In genomic region chr14:100102156-100102785, GRCh38 we compare ENCODE assay signal across 10 cellular contexts. TPM values are rescaled to one million over a fixed set of nuclear protein-coding genes. Genes with fewer than 3 reads are reported as not detected.
DNase-seq lines count a peak whose midpoint lies in the region; ATAC-seq and TF ChIP-seq lines count a peak whose summit lies in the region.
"Had no signal": no experiment of that assay in that cellular context is flagged by ENCODE, and none has a peak within 500 bp of the region (broad histone marks: within the 10 kb centered on the region; RNA-seq: fewer than 3 reads in every experiment).

No MANE protein-coding gene starts in this region.

- intact Hi-C loops in aorta (cut with DNase I): no loop called here

- peak overlapping the region in 2 of 11 experiments; percentile 34 to 37; a peak in 2 of 22 replicates for H3K9ac ChIP-seq in BLaER1 treated with 17β-estradiol and CSF1 and Interleukin-3, amounts not matched to agents 10 nM and 100 nM
- no peak overlapping the region for H3K9ac ChIP-seq in adipocyte (ENCODE audit: low read length)

- 88 to 91% methylated on average over 8 of the region's 8 CpGs for WGBS in aorta, 2 donors

- POLR2A ChIA-PET in naive thymus-derived CD8-positive, alpha-beta T cell (lab: Charles Lee): interaction anchor here (1.3 to 59.1 kb wide), 2 partner anchors 11 to 28 kb away, joined by 6 to 2215 read pairs; partner anchors contain the start of gene EVL

- H3K4me2 ChIP-seq in BLaER1 treated with 17β-estradiol and CSF1 and Interleukin-3, amounts not matched to agents 10 nM and 100 nM: peak overlapping the region; percentile 58 to 83 (median 76)

- H3K36me3 Mint-ChIP-seq in naive thymus-derived CD8-positive, alpha-beta T cell: peaks cover 9 to 97% (median 32%) of the 10 kb centered on the region in 3 donors

- DNase-seq in ELF-1 (ENCODE audit: low read depth, low spot score) (peak; percentile 18), adipocyte (ENCODE audit: low read depth) (no peak), erythroblast (lab: John Stamatoyannopoulos, UW) (no peak), H4 (ENCODE audit: low spot score) (no peak), aorta (no peak)
- peak in 1 of 10 donors; percentile 50 for DNase-seq in naive thymus-derived CD8-positive, alpha-beta T cell
- DNase-seq: activated gamma-delta T cell treated with Interleukin-2 at 50 U/mL for 16 hours, NCI-H510A had no signal

- H3K4me1 ChIP-seq in BLaER1 treated with 17β-estradiol and CSF1 and Interleukin-3, amounts not matched to agents 10 nM and 100 nM: peaks cover 55 to 67% (median 63%) of the 10 kb centered on the region in 10 experiments
- H3K4me1 ChIP-seq in adipocyte (ENCODE audit: control insufficient read depth, insufficient read depth, low read length): peaks cover 35% of the 10 kb centered on the region
- H3K4me1 ChIP-seq in aorta (ENCODE audit: control insufficient read depth in 1 of 2, insufficient read depth in 2 of 2, low read length in 2 of 2): peaks cover 0 to 5% of the 10 kb centered on the region in 2 donors

- TF ChIP-seq POLR2A in erythroblast (IDR thresholded peaks at IDR 0.05; ENCODE audit: low read length): no peak

- no peak for ATAC-seq in naive thymus-derived CD8-positive, alpha-beta T cell
- no peak for ATAC-seq in GM21619 (IDR thresholded peaks at IDR 0.05; ENCODE audit: unreplicated experiment)
- no peak for ATAC-seq in aorta (ENCODE audit: low FRiP score)

- no peaks in the 10 kb centered on the region for H3K9me3 ChIP-seq in BLaER1 treated with 17β-estradiol and CSF1 and Interleukin-3, amounts not matched to agents 10 nM and 100 nM (replicated peaks in 1 of 11)
- H3K9me3 ChIP-seq in adipocyte (ENCODE audit: control insufficient read depth, low read length): no peaks in the 10 kb centered on the region
- H3K9me3 ChIP-seq in aorta (ENCODE audit: control insufficient read depth, low read length): no peaks in the 10 kb centered on the region

- no peaks in the 10 kb centered on the region for H3K27me3 ChIP-seq in BLaER1 treated with 17β-estradiol and CSF1 and Interleukin-3, amounts not matched to agents 10 nM and 100 nM
- H3K27me3 ChIP-seq in adipocyte (replicated peaks; ENCODE audit: control insufficient read depth, insufficient read depth, low read length) (no peaks in the 10 kb centered on the region), aorta (ENCODE audit: control insufficient read depth in 1 of 2, insufficient read depth in 2 of 2, low read length in 1 of 2) (no peaks in the 10 kb centered on the region)

- H3K4me3 ChIP-seq in BLaER1 treated with 17β-estradiol and CSF1 and Interleukin-3, amounts not matched to agents 10 nM and 100 nM: no peak overlapping the region
- H3K4me3 ChIP-seq in adipocyte (ENCODE audit: low read length): peak overlapping the region; percentile 38
- H3K4me3 ChIP-seq in aorta (ENCODE audit: low read length in 2 of 2): no peak overlapping the region

- peak overlapping the region; percentile 93 to 98 (median 96) for H3K27ac Mint-ChIP-seq in naive thymus-derived CD8-positive, alpha-beta T cell

- peaks cover 60 to 95% (median 95%) of the 10 kb centered on the region in 4 donors for H3K4me1 Mint-ChIP-seq in naive thymus-derived CD8-positive, alpha-beta T cell

- H3K4me3 Mint-ChIP-seq in naive thymus-derived CD8-positive, alpha-beta T cell: peak overlapping the region; percentile 12 to 83 (median 75)

- no peaks in the 10 kb centered on the region for H3K27me3 Mint-ChIP-seq in naive thymus-derived CD8-positive, alpha-beta T cell

- no peaks in the 10 kb centered on the region for H3K9me3 Mint-ChIP-seq in naive thymus-derived CD8-positive, alpha-beta T cell

- H4K20me1 ChIP-seq in BLaER1 treated with 17β-estradiol and CSF1 and Interleukin-3, amounts not matched to agents 10 nM and 100 nM: peaks cover 46 to 100% (median 85%) of the 10 kb centered on the region in 11 experiments

- peak overlapping the region in 1 of 11 experiments; percentile 11; a peak in 1 of 22 replicates for H3K27ac ChIP-seq in BLaER1 treated with 17β-estradiol and CSF1 and Interleukin-3, amounts not matched to agents 10 nM and 100 nM
- no peak overlapping the region for H3K27ac ChIP-seq in aorta (ENCODE audit: low read depth in 1 of 2, low read length in 2 of 2)

- peaks cover 54 to 100% (median 79%) of the 10 kb centered on the region in 11 experiments for H3K36me3 ChIP-seq in BLaER1 treated with 17β-estradiol and CSF1 and Interleukin-3, amounts not matched to agents 10 nM and 100 nM
- H3K36me3 ChIP-seq in adipocyte (ENCODE audit: control insufficient read depth, insufficient read depth, low read length, severe bottlenecking): peaks cover 11% of the 10 kb centered on the region
- H3K36me3 ChIP-seq in aorta (ENCODE audit: control insufficient read depth in 1 of 2, insufficient read depth in 2 of 2, low read length in 1 of 2): no peaks in the 10 kb centered on the region

RNA-seq across cellular contexts. Expression of gene EVL, which starts 37.0 kb away (rescaled TPM):
- 1,000 to 10,000 TPM; 1,491 to 1,493 TPM for total RNA-seq in naive thymus-derived CD8-positive, alpha-beta T cell
- 100 to 1,000 TPM; 111 to 153 (median 148) TPM for polyA plus RNA-seq in naive thymus-derived CD8-positive, alpha-beta T cell
- 13.0 and 13.1 TPM in 2 replicates for total RNA-seq in H4 (2014; rRNA removed; shearing (Covaris generic))
- total RNA-seq in aorta: 100 to 1,000 TPM in 1 of 2 donors, 10 to 100 TPM in 1; 34.2 to 133 TPM
- 10 to 100 TPM; 21.3 to 77.2 TPM for polyA plus RNA-seq in aorta

RNA-seq across cellular contexts. Expression of gene DEGS2, which starts 57.2 kb away (rescaled TPM):
- total RNA-seq in naive thymus-derived CD8-positive, alpha-beta T cell: under 1 TPM in 1 of 2 experiments, not detected in 1; 0.49 TPM
- polyA plus RNA-seq in naive thymus-derived CD8-positive, alpha-beta T cell: 1 to 10 TPM in 2 of 3 donors, under 1 TPM in 1; 0.39 to 1.1 (median 1.0) TPM
- 0.02 and 0.27 TPM in 2 replicates for total RNA-seq in H4 (2014; rRNA removed; shearing (Covaris generic))
- total RNA-seq in aorta: under 1 TPM; 0.81 to 0.99 TPM
- 1 to 10 TPM in 1 of 2 donors, under 1 TPM in 1; 0.10 to 3.0 TPM for polyA plus RNA-seq in aorta

Comparison
In these comparisons a context has a peak if more than half of its experiments do, and no peak if none do; other contexts are left out.
1. RNA of gene EVL, which starts 37.0 kb away (total RNA-seq): 1,491 to 1,493 TPM in naive thymus-derived CD8-positive, alpha-beta T cell; 34.2 to 133 TPM in aorta and 13.0 to 13.1 TPM in H4; every median in the first group is over 10 times any median in the second.